ENCODE assay signal across 16 cellular contexts in the genomic region with DNA sequence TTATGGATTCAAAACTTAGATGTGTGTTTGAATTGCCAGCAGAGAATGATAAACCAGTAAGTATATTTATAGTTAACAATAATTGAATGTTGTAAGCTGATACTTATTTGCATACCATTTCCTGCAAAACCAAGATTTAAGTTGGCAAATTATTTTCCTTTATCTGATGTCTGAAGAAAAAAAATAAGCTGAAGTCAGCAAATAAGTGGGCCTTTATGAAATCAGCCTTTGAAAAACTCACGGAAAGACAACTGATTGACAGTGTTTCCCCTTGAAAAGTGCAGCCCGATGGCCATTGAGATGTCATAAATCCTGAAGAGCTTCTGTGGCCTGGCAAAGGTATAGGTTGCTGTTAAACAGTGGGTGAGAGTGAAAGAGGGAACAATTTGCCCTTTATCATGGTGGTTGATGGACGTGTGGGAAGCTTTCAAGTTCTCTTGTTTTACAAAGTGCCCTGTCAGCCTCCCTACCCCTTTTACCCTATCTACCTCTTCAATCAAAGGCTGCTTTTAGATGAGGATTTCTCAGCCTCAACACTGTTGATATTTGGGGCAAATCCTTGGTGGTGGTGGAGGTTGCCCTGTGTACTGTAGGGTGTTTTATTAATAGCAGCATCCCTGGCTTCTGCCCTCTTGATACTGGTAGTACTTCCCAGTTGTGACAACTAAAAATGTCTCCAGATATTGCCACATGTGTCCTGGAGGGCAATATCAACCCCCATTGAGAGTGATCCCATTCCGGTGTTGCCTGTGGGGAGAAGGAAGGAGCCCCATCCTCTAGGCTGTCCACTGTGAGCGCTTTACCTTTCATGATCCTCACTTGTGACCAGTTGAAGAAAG. TPM values are rescaled to one million over a fixed set of nuclear protein-coding genes. Genes with fewer than 3 reads are reported as not detected.
DNase-seq lines count a peak whose midpoint lies in the region; ATAC-seq and TF ChIP-seq lines count a peak whose summit lies in the region.
"Had no signal": no experiment of that assay in that cellular context is flagged by ENCODE, and none has a peak within 500 bp of the region (broad histone marks: within the 10 kb centered on the region; RNA-seq: fewer than 3 reads in every experiment).

No MANE protein-coding gene starts in this region.

- no peaks in the 10 kb centered on the region for H3K9me3 ChIP-seq in CD8-positive, alpha-beta T cell (ENCODE audit: low read length)
- H3K9me3 ChIP-seq in HUES64 (ENCODE audit: insufficient read depth, low read depth, low read length) (no peaks in the 10 kb centered on the region), psoas muscle (no peaks in the 10 kb centered on the region)
- H3K9me3 ChIP-seq: esophagus squamous epithelium, neutrophil, testis had no signal

- ATAC-seq in CD8-positive, alpha-beta T cell = no peak
- ATAC-seq in left ventricle myocardium superior (peak; percentile 75), psoas muscle (peak in 2 of 4 donors; percentile 47 to 58), HG03432 (IDR thresholded peaks at IDR 0.05; ENCODE audit: unreplicated experiment) (no peak)
- ATAC-seq: activated T-cell treated with anti-CD3 and anti-CD28 coated beads, Interleukin-2, amount 50 U/mL, for 4 hours had no signal

- TF ChIP-seq CTCF in CD8-positive, alpha-beta T cell (IDR thresholded peaks at IDR 0.05) = no peak
- no peak for TF ChIP-seq CTCF in psoas muscle (IDR thresholded peaks at IDR 0.05)

- no peak overlapping the region for H3K4me3 ChIP-seq in CD8-positive, alpha-beta T cell (ENCODE audit: low read depth, low read length)
- no peak overlapping the region for H3K4me3 ChIP-seq in HUES64 (ENCODE audit: low read length)
- no peak overlapping the region for H3K4me3 ChIP-seq in psoas muscle
- H3K4me3 ChIP-seq: esophagus squamous epithelium, testis had no signal

- H3K36me3 Mint-ChIP-seq in CD8-positive, alpha-beta T cell = peaks cover 70% of the 10 kb centered on the region

- H3K27me3 Mint-ChIP-seq in CD8-positive, alpha-beta T cell (ENCODE audit: low read depth) = no peaks in the 10 kb centered on the region
- H3K27me3 Mint-ChIP-seq: activated CD4-positive, alpha-beta T cell treated with anti-CD3 and anti-CD28 coated beads, Interleukin-2, amount 10 ng/mL, durations not matched to agents 7 days and 5 days had no signal

- no peak overlapping the region for H3K4me3 Mint-ChIP-seq in CD8-positive, alpha-beta T cell
- H3K4me3 Mint-ChIP-seq: activated CD4-positive, alpha-beta T cell treated with anti-CD3 and anti-CD28 coated beads, Interleukin-2, amount 10 ng/mL, durations not matched to agents 7 days and 5 days; activated T-cell treated with anti-CD3 and anti-CD28 coated beads, Interleukin-2, amount 50 U/mL, for 4 hours had no signal

- 81% methylated on average over 4 of the region's 5 CpGs for WGBS in HUES64
- WGBS in psoas muscle, 3 donors = 77 to 78% (median 78%) methylated on average over 5 of the region's 5 CpGs

- H3K4me1 Mint-ChIP-seq in CD8-positive, alpha-beta T cell (ENCODE audit: low read depth) = peaks cover 25% of the 10 kb centered on the region

- H3K36me3 ChIP-seq in CD8-positive, alpha-beta T cell (ENCODE audit: insufficient read depth, low read length) = no peaks in the 10 kb centered on the region
- H3K36me3 ChIP-seq in HUES64 (ENCODE audit: insufficient read depth, low read length) (peaks cover 11% of the 10 kb centered on the region), psoas muscle (ENCODE audit: insufficient read depth in 1 of 2, low read depth in 1 of 2) (peaks cover 2 to 39% of the 10 kb centered on the region in 2 donors)

- intact Hi-C loops in CD8-positive, alpha-beta T cell (cut with DNase I, micrococcal nuclease) = no loop called here
- intact Hi-C loops in left ventricle myocardium superior (cut with micrococcal nuclease) (no loop called here), psoas muscle (cut with DNase I) (no loop called here)

- no peak for DNase-seq in CD8-positive, alpha-beta T cell
- DNase-seq in left ventricle myocardium superior (no peak), psoas muscle (no peak), GOT3 (lab: John Stamatoyannopoulos, UW) (no peak)
- no peak for DNase-seq in activated CD8-positive, alpha-beta memory T cell treated with anti-CD3 and anti-CD28 coated beads, Interleukin-2, amount 50 U/mL, for 4 hours
- DNase-seq: activated CD4-positive, alpha-beta T cell treated with anti-CD3 and anti-CD28 coated beads, Interleukin-2, amount 10 ng/mL, durations not matched to agents 7 days and 5 days; activated T-cell treated with anti-CD3 and anti-CD28 coated beads, Interleukin-2, amount 50 U/mL, for 4 hours; DMS79 treated with DMSO at 0.1 percent for 48 hours; esophagus squamous epithelium; HCEC 1CT; NCI-H1436 treated with DMSO at 0.1 percent for 48 hours; stimulated activated CD4-positive, alpha-beta T cell treated with anti-CD3 and anti-CD28 coated beads, Interleukin-2, amount 100 ng/mL, for 48 hours; testis had no signal

- no peaks in the 10 kb centered on the region for H3K4me1 ChIP-seq in CD8-positive, alpha-beta T cell (ENCODE audit: insufficient read depth, low read length)
- peaks cover 38% of the 10 kb centered on the region for H3K4me1 ChIP-seq in HUES64 (ENCODE audit: insufficient read depth, low read length)
- peaks cover 14% of the 10 kb centered on the region for H3K4me1 ChIP-seq in psoas muscle
- H3K4me1 ChIP-seq: esophagus squamous epithelium, testis had no signal

- CTCF ChIA-PET in CD8-positive, alpha-beta T cell (lab: Charles Lee) = interaction anchor here (0.7 kb wide), 1 partner anchor 23 kb away, joined by 3 read pairs; no protein-coding TSS in a partner anchor

- H3K9me3 Mint-ChIP-seq in CD8-positive, alpha-beta T cell = no peaks in the 10 kb centered on the region
- H3K9me3 Mint-ChIP-seq: activated CD4-positive, alpha-beta T cell treated with anti-CD3 and anti-CD28 coated beads, Interleukin-2, amount 10 ng/mL, durations not matched to agents 7 days and 5 days; activated T-cell treated with anti-CD3 and anti-CD28 coated beads, Interleukin-2, amount 50 U/mL, for 4 hours had no signal

- H3K27ac Mint-ChIP-seq in CD8-positive, alpha-beta T cell = peak overlapping the region; percentile 45
- H3K27ac Mint-ChIP-seq: activated CD4-positive, alpha-beta T cell treated with anti-CD3 and anti-CD28 coated beads, Interleukin-2, amount 10 ng/mL, durations not matched to agents 7 days and 5 days had no signal

- POLR2A ChIA-PET in CD8-positive, alpha-beta T cell (lab: Charles Lee) = interaction anchor here (0.8 kb wide), 1 partner anchor 8 kb away, joined by 3 read pairs; no protein-coding TSS in a partner anchor

- no peaks in the 10 kb centered on the region for H3K27me3 ChIP-seq in CD8-positive, alpha-beta T cell (ENCODE audit: insufficient read depth, low read length)
- H3K27me3 ChIP-seq in HUES64 (ENCODE audit: insufficient read depth, low read length) (no peaks in the 10 kb centered on the region), psoas muscle (ENCODE audit: insufficient read depth in 3 of 3, low read length in 2 of 3) (no peaks in the 10 kb centered on the region)
- H3K27me3 ChIP-seq: esophagus squamous epithelium, neutrophil, testis had no signal

- H3K9ac ChIP-seq in HUES64 (ENCODE audit: low read depth, low read length) = no peak overlapping the region

- H3K27ac ChIP-seq in CD8-positive, alpha-beta T cell (ENCODE audit: low read depth, low read length) = no peak overlapping the region
- H3K27ac ChIP-seq in HUES64 (ENCODE audit: low read depth, low read length) (peak overlapping the region; percentile 6; the same call in 1 of the 2 replicates), psoas muscle (peak overlapping the region; percentile 42)
- H3K27ac ChIP-seq: neutrophil, testis had no signal

RNA-seq across cellular contexts. Expression of gene VAPB, which starts 50.2 kb away (rescaled TPM):
- total RNA-seq in CD8-positive, alpha-beta T cell = 10 to 100 TPM; 29.3 to 32.3 TPM
- polyA plus RNA-seq in HUES64 (2013, experiment 1 of 2) = 33.0 TPM
- polyA plus RNA-seq in HUES64 (2013, experiment 2 of 2) = 41.6 TPM
- 74.5 TPM for total RNA-seq in left ventricle myocardium superior
- total RNA-seq in psoas muscle = 10 to 100 TPM; 64.0 to 84.5 (median 77.5) TPM
- 10 to 100 TPM; 30.7 to 46.5 (median 44.4) TPM for polyA plus RNA-seq in psoas muscle
